In the genomic region with DNA sequence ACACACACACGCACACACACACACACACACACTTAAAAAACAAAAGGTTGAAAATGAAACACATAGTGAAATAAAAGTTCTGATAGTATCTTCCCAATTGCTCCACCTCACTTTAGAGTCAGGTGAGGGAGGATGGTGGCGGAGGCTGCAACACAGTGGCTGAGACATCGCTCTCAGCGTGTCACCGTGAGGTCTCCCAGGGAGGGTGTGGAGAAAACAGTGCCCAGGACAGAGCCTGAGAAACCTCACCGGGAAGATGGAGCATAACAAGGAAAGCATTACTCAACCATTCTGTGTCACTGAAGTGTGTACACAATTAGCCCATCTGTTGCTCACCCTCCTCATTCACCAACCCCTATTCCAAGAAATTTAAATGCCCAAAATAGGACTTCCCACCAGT, we compare ENCODE assay signal across 20 cellular contexts.
"Had no signal": no experiment of that assay in that cellular context is flagged by ENCODE, and none has a peak within 500 bp of the region (broad histone marks: within the 10 kb centered on the region; RNA-seq: fewer than 3 reads in every experiment).

No MANE protein-coding gene starts in this region.

- H3K27me3 ChIP-seq: ascending aorta, cardiac muscle cell, Peyer's patch, SJSA1 had no signal

- H3K9me3 ChIP-seq: SK-N-SH had no signal

- H3K4me1 ChIP-seq: ascending aorta, Peyer's patch, SJSA1 had no signal

- DNase-seq: activated CD4-positive, alpha-beta T cell treated with anti-CD3 and anti-CD28 coated beads, Interleukin-2, amount 10 ng/mL, durations not matched to agents 24 days and 14 days; activated CD4-positive, alpha-beta T cell treated with anti-CD3 and anti-CD28 coated beads, Interleukin-2, amount 50 U/mL, for 4 hours; activated CD8-positive, alpha-beta T cell treated with anti-CD3 and anti-CD28 coated beads for 36 hours; activated gamma-delta T cell; activated naive CD4-positive, alpha-beta T cell treated with Interleukin-2 at 50 U/mL for 16 hours; activated naive CD8-positive, alpha-beta T cell treated with anti-CD3 and anti-CD28 coated beads, Interleukin-2, amount 10 ng/mL, durations not matched to agents 7 days and 5 days; activated T-cell treated with anti-CD3 and anti-CD28 coated beads, Interleukin-2, amount 50 U/mL, for 1 hour; Karpas-422; NCI-H1105; NCI-H1417 treated with DMSO at 0.1 percent for 48 hours; NCI-H1930; NCI-H345; NCI-H524 treated with DMSO at 0.1 percent for 48 hours; Peyer's patch; RPMI8226; SHP77 treated with DMSO at 0.1 percent for 48 hours; SK-N-SH had no signal

- H3K36me3 ChIP-seq: ascending aorta, cardiac muscle cell, Peyer's patch, SJSA1 had no signal

- ATAC-seq: activated CD8-positive, alpha-beta T cell treated with anti-CD3 and anti-CD28 coated beads for 36 hours had no signal

- H3K27ac ChIP-seq: ascending aorta, cardiac muscle cell, Peyer's patch, SJSA1 had no signal

- H3K4me3 ChIP-seq: ascending aorta, cardiac muscle cell, Peyer's patch, SJSA1 had no signal
